33 cellular contexts compared by ENCODE assay signal in the genomic region with DNA sequence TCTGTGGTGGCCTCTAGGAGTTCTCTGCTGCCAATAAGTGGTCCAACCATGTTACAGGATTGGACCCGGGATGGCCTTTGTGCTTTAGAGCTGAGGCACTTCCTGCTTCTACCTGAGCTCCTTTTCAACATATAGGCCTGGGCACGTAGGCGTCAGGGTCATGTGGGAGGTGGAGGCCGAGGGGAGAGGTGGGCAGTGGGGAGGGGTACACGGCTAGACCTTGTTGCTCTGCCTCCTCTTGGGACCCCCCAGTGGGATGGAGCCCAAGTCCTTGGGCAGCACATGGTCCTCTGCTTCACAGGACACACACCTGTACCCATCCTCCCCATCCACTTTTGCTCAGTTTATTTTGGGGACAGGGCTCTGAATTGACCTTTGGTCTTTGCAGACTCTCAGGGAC. TPM values are rescaled to one million over a fixed set of nuclear protein-coding genes. Genes with fewer than 3 reads are reported as not detected.
"Had no signal": no experiment of that assay in that cellular context is flagged by ENCODE, and none has a peak within 500 bp of the region (broad histone marks: within the 10 kb centered on the region; RNA-seq: fewer than 3 reads in every experiment).

No MANE protein-coding gene starts in this region.

- DNase-seq: activated B cell treated with CpG ODN at 0.5 μM for 24 hours; activated CD4-positive, alpha-beta T cell treated with anti-CD3 and anti-CD28 coated beads for 48 hours; activated CD4-positive, alpha-beta T cell treated with anti-CD3 and anti-CD28 coated beads, Interleukin-2, amount 50 U/mL, for 1 hour; activated CD4-positive, alpha-beta T cell treated with anti-CD3 and anti-CD28 coated beads, Interleukin-2, amount 50 U/mL, for 48 hours; activated CD8-positive, alpha-beta memory T cell treated with anti-CD3 and anti-CD28 coated beads for 24 hours; activated CD8-positive, alpha-beta T cell treated with anti-CD3 and anti-CD28 coated beads for 36 hours; activated effector memory CD4-positive, alpha-beta T cell treated with Interleukin-2 at 50 U/mL for 16 hours; activated gamma-delta T cell treated with Interleukin-2 at 50 U/mL for 16 hours; activated naive CD4-positive, alpha-beta T cell treated with anti-CD3 and anti-CD28 coated beads, Interleukin-2, amount 50 U/mL, for 16 hours; activated naive CD4-positive, alpha-beta T cell treated with Interleukin-2 at 50 U/mL for 16 hours; activated T-cell treated with anti-CD3 and anti-CD28 coated beads, Interleukin-2, amount 50 U/mL, for 4 hours; amniotic stem cell; anterior cingulate cortex; brain microvascular endothelial cell; cortex of kidney; dermis blood vessel endothelial cell; effector CD4-positive, alpha-beta T cell; effector memory CD8-positive, alpha-beta T cell; esophagus squamous epithelium; foreskin melanocyte; heart right ventricle; T-helper 1 cell; T-helper 17 cell; T1000; WERI-Rb-1 had no signal

- H3K9me3 ChIP-seq: esophagus squamous epithelium, gastroesophageal sphincter, heart right ventricle had no signal

- H3K27ac ChIP-seq: brain microvascular endothelial cell, esophagus squamous epithelium, gastroesophageal sphincter, WERI-Rb-1 had no signal

- H3K36me3 ChIP-seq: brain microvascular endothelial cell, WERI-Rb-1 had no signal

- H3K4me3 ChIP-seq: esophagus squamous epithelium, gastroesophageal sphincter, heart right ventricle had no signal

- ATAC-seq: activated CD4-positive, CD25-positive, alpha-beta regulatory T cell treated with anti-CD3 and anti-CD28 coated beads, Interleukin-2, amount 50 U/mL, for 24 hours; activated CD8-positive, alpha-beta T cell treated with anti-CD3 and anti-CD28 coated beads for 36 hours; activated T-cell treated with anti-CD3 and anti-CD28 coated beads, Interleukin-2, amount 50 U/mL, for 4 hours; activated T-helper 17 cell treated with anti-CD3 and anti-CD28 coated beads, Interleukin-2, amount 50 U/mL, for 72 hours; effector memory CD8-positive, alpha-beta T cell; gastroesophageal sphincter; heart right ventricle; T-helper 17 cell had no signal

- FAIRE-seq: astrocyte, bronchial epithelial cell, colon had no signal

- H3K27me3 ChIP-seq: brain microvascular endothelial cell, esophagus squamous epithelium, gastroesophageal sphincter, heart right ventricle had no signal

RNA-seq across cellular contexts. Expression of a gene that starts 7.4 kb away (rescaled TPM):
- total RNA-seq: activated B cell treated with CpG ODN at 0.5 μM for 24 hours; activated CD8-positive, alpha-beta T cell treated with anti-CD3 and anti-CD28 coated beads for 36 hours; activated T-cell treated with anti-CD3 and anti-CD28 coated beads, Interleukin-2, amount 50 U/mL, for 4 hours; activated T-helper 17 cell treated with anti-CD3 and anti-CD28 coated beads, Interleukin-2, amount 50 U/mL, for 72 hours; astrocyte; bronchial epithelial cell; dermis blood vessel endothelial cell; fibroblast of lung; fibroblast of villous mesenchyme; T-helper 17 cell had no signal
- polyA plus RNA-seq: fibroblast of lung had no signal
